ENCODE assay signal across 8 cellular contexts in the genomic region with DNA sequence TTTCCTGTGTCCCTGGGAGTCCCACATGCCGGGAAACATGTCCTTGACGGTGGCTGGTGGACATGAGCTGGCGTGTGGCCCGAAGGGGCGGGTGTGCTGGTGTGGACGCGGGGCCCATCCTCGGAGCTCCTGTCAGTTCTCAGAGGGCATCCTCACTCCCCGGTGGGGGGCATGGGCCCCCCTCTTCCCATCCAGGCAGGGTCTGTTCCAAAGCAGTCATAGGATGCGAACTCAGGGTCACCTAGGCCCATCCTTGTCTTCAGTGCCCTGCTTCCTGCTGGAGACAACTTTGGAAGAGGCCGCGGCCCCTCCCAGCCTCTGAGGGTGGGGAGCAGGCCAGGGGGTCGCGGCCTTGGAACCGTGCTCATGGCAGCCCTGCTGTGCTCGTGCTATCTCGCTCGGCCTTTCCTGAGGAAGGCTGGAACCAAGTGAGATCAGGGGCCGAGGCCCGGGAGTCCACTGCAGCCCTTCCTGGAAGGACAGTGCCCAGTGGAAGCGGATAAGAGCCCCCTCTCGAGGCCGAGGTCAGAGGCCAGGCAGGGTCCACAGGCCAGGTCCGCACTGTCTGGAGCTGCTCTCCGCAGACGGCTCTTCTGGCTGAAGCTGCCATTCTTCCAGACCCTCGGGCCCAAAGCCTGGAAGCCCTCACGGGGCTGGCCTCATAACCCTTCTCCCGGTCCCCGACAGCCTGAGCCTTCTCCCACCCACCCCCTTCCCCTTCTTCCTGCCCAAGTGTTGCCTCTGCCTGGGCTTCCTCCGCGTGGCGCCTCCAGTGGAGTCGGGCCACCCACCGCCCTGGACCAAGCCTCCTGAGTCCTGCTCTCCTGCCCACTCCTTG. TPM values are rescaled to one million over a fixed set of nuclear protein-coding genes. Genes with fewer than 3 reads are reported as not detected.
DNase-seq lines count a peak whose midpoint lies in the region; ATAC-seq and TF ChIP-seq lines count a peak whose summit lies in the region.
"Had no signal": no experiment of that assay in that cellular context is flagged by ENCODE, and none has a peak within 500 bp of the region (broad histone marks: within the 10 kb centered on the region; RNA-seq: fewer than 3 reads in every experiment).

No MANE protein-coding gene starts in this region.

- peaks cover 93% of the 10 kb centered on the region for H3K36me3 ChIP-seq in OCI-LY7 (ENCODE audit: insufficient read depth, low read length)
- peaks cover 0 to 14% of the 10 kb centered on the region in 2 donors for H3K36me3 ChIP-seq in adrenal gland (replicated peaks in 1 of 2)
- H3K36me3 ChIP-seq in lower lobe of right lung, result peaks cover 18% of the 10 kb centered on the region
- peaks cover 13% of the 10 kb centered on the region for H3K36me3 ChIP-seq in suprapubic skin

- 31 to 36% (median 35%) methylated on average over 23 to 35 of the region's 35 CpGs for WGBS in adrenal gland, 4 donors
- 65% methylated on average over 22 of the region's 35 CpGs for WGBS in suprapubic skin

- H3K9me2 ChIP-seq in OCI-LY7 (ENCODE audit: insufficient read depth, low read length), result no peaks in the 10 kb centered on the region

- peaks cover 95% of the 10 kb centered on the region for H3K79me2 ChIP-seq in OCI-LY7 (ENCODE audit: insufficient read depth, low read depth, low read length)

- DNase-seq in OCI-LY7 (ENCODE audit: low spot score) (no peak), adrenal gland (peak; percentile 76 to 95 (median 89)), lower lobe of right lung (peak; percentile 49), suprapubic skin (ENCODE audit: low spot score in 2 of 2) (peak in 1 of 2 donors; percentile 66), amniotic stem cell (lab: John Stamatoyannopoulos, UW) (no peak), KBM-7 (no peak)
- DNase-seq: NCI-H446 had no signal

- H2AFZ ChIP-seq in OCI-LY7 (ENCODE audit: low read length), result no peak overlapping the region

- in situ Hi-C loops in KBM-7 (cut with MboI; ENCODE audit: low pct_unique_long_range_greater_than_20kb, low sequenced_read_pairs), result no loop called here

- POLR2A ChIA-PET in OCI-LY7 (lab: Charles Lee), result no interaction called here

- H3K4me3 ChIP-seq in OCI-LY7 (ENCODE audit: low read depth, low read length, poor library complexity, severe bottlenecking) (peak overlapping the region; percentile 10), adrenal gland (no peak overlapping the region), lower lobe of right lung (peak overlapping the region; percentile 21), suprapubic skin (no peak overlapping the region)

- H3K27me3 ChIP-seq in adrenal gland (no peaks in the 10 kb centered on the region), lower lobe of right lung (ENCODE audit: low read depth) (no peaks in the 10 kb centered on the region), suprapubic skin (no peaks in the 10 kb centered on the region)

- peaks cover 93% of the 10 kb centered on the region for H3K4me1 ChIP-seq in OCI-LY7 (ENCODE audit: insufficient read depth, low read length, poor library complexity, severe bottlenecking)
- H3K4me1 ChIP-seq in adrenal gland (replicated peaks in 1 of 2), result peaks cover 58 to 95% of the 10 kb centered on the region in 2 donors
- peaks cover 100% of the 10 kb centered on the region for H3K4me1 ChIP-seq in lower lobe of right lung
- peaks cover 94% of the 10 kb centered on the region for H3K4me1 ChIP-seq in suprapubic skin

- intact Hi-C loops in OCI-LY7 (cut with micrococcal nuclease; ENCODE audit: unreplicated experiment) (no loop called here), adrenal gland (cut with DNase I) (no loop called here), lower lobe of right lung (cut with DNase I) (no loop called here)

- TF ChIP-seq CTCF in OCI-LY7 (conservative IDR thresholded peaks at IDR 0.05; ENCODE audit: low read length) (no peak), adrenal gland (IDR thresholded peaks at IDR 0.05) (no peak), lower lobe of right lung (IDR thresholded peaks at IDR 0.05) (no peak), suprapubic skin (IDR thresholded peaks at IDR 0.05) (no peak)

- peaks cover 7% of the 10 kb centered on the region; the same call in 1 of the 2 replicates for H4K20me1 ChIP-seq in OCI-LY7 (ENCODE audit: insufficient read depth, low read length)

- ATAC-seq in lower lobe of right lung, result no peak
- ATAC-seq in HG02840 (IDR thresholded peaks at IDR 0.05; ENCODE audit: low FRiP score, unreplicated experiment), result no peak

- H3K27ac ChIP-seq in OCI-LY7 (ENCODE audit: low read depth, low read length, poor library complexity, severe bottlenecking) (peak overlapping the region; percentile 98), adrenal gland (peak overlapping the region in 4 of 5 donors; percentile 3 to 89 (median 63)), lower lobe of right lung (peak overlapping the region; percentile 93), suprapubic skin (peak overlapping the region; percentile 91)

- BruUV-seq in OCI-LY7 (replicated peaks; lab: Mats Ljungman, UMichigan), result no TSS peak

- TF ChIP-seq POLR2A in adrenal gland (IDR thresholded peaks at IDR 0.05) (no peak), suprapubic skin (IDR thresholded peaks at IDR 0.05) (no peak)

- CTCF ChIA-PET in OCI-LY7 (lab: Charles Lee; ENCODE audit: unreplicated experiment), result interaction anchor here (0.5 kb wide), 1 partner anchor 8 kb away, joined by 3 read pairs; no protein-coding TSS in a partner anchor

- no peak for TF ChIP-seq EP300 in suprapubic skin (IDR thresholded peaks at IDR 0.05)

- H3K4me2 ChIP-seq in OCI-LY7 (ENCODE audit: low read length), result peak overlapping the region; percentile 75

- H3K9me3 ChIP-seq in OCI-LY7 (ENCODE audit: low read length) (no peaks in the 10 kb centered on the region), adrenal gland (replicated peaks in 1 of 3) (no peaks in the 10 kb centered on the region), lower lobe of right lung (no peaks in the 10 kb centered on the region), suprapubic skin (no peaks in the 10 kb centered on the region)

RNA-seq across cellular contexts. Expression of gene GRK2, which starts 8.7 kb away (rescaled TPM):
- 379 and 397 TPM in 2 replicates for total RNA-seq in OCI-LY7 (2014; rRNA removed; shearing (Covaris generic))
- total RNA-seq in OCI-LY7 (2022) (280 and 373 TPM in 2 replicates), adrenal gland (10 to 100 TPM; 43.4 to 73.7 (median 59.6) TPM), lower lobe of right lung (101 TPM), suprapubic skin (100 to 1,000 TPM in 2 of 4 donors, 10 to 100 TPM in 2; 84.3 to 157 (median 105) TPM)
- 100 to 1,000 TPM in 1 of 3 donors, 10 to 100 TPM in 2; 26.4 to 159 (median 71.3) TPM for polyA plus RNA-seq in adrenal gland

RNA-seq across cellular contexts. Expression of gene ANKRD13D, which starts 14.1 kb away (rescaled TPM):
- 101 and 136 TPM in 2 replicates for total RNA-seq in OCI-LY7 (2014; rRNA removed; shearing (Covaris generic))
- total RNA-seq in OCI-LY7 (2022) (119 and 136 TPM in 2 replicates), adrenal gland (10 to 100 TPM in 7 of 8 donors, 1 to 10 TPM in 1; 9.2 to 52.9 (median 40.4) TPM), lower lobe of right lung (66.9 TPM), suprapubic skin (100 to 1,000 TPM in 1 of 4 donors, 10 to 100 TPM in 3; 55.7 to 154 (median 77.2) TPM)
- 100 to 1,000 TPM in 1 of 3 donors, 10 to 100 TPM in 1, 1 to 10 TPM in 1; 8.7 to 205 (median 99.8) TPM for polyA plus RNA-seq in adrenal gland

RNA-seq across cellular contexts. Expression of gene SSH3, which starts 28.3 kb away (rescaled TPM):
- total RNA-seq in OCI-LY7 (2014; rRNA removed; shearing (Covaris generic)), result 8.4 and 9.2 TPM in 2 replicates
- total RNA-seq in OCI-LY7 (2022) (18.5 and 22.0 TPM in 2 replicates), adrenal gland (10 to 100 TPM; 10.8 to 31.2 (median 25.7) TPM), lower lobe of right lung (37.7 TPM), suprapubic skin (100 to 1,000 TPM in 1 of 4 donors, 10 to 100 TPM in 3; 49.4 to 107 (median 63.9) TPM)
- 10 to 100 TPM in 2 of 3 donors, 1 to 10 TPM in 1; 4.2 to 35.2 (median 21.8) TPM for polyA plus RNA-seq in adrenal gland

Comparison
In these comparisons a context has a peak if more than half of its experiments do, and no peak if none do; other contexts are left out.
1. DNase-seq: peak in adrenal gland (7 of 7) and lower lobe of right lung (single experiment); none in OCI-LY7 (single experiment), amniotic stem cell (single experiment) and KBM-7 (single experiment).
2. H3K4me3 ChIP-seq: peak in OCI-LY7 (single experiment) and lower lobe of right lung (single experiment); none in adrenal gland (0 of 4) and suprapubic skin (single experiment).
3. Peak in every context shown above with its lines, with median percentiles within 50 percentile points of each other: H3K27ac ChIP-seq.